In the genomic region with DNA sequence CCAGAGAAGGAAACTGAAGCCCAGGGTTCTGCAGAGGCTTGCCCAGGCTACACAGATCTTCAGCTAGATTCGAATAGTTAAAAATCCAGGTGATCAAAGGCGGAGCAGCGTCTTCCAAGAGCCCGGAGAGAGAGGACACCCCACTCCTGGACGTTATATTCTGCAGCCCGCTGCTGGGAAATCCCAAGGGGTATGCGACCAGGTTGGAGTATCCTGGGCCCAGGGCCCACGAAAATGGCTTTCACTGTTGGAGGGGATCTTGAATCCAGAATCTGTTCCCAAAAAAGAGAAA, we compare ENCODE assay signal across 2 cellular contexts.
TF ChIP-seq lines count a peak whose summit lies in the region.

No MANE protein-coding gene starts in this region.

TF ChIP-seq in HEK293, 187 proteins besides CTCF, POLR2A, EP300 and RAD21:
- TF ChIP-seq SCRT1 (tag by site-specific recombination; IDR thresholded peaks at IDR 0.05; ENCODE audit: borderline replicate concordance) = no peak
- no peak for TF ChIP-seq ZNF555 (tag by site-specific recombination; conservative IDR thresholded peaks at IDR 0.05)
- TF ChIP-seq, protein P1, sequence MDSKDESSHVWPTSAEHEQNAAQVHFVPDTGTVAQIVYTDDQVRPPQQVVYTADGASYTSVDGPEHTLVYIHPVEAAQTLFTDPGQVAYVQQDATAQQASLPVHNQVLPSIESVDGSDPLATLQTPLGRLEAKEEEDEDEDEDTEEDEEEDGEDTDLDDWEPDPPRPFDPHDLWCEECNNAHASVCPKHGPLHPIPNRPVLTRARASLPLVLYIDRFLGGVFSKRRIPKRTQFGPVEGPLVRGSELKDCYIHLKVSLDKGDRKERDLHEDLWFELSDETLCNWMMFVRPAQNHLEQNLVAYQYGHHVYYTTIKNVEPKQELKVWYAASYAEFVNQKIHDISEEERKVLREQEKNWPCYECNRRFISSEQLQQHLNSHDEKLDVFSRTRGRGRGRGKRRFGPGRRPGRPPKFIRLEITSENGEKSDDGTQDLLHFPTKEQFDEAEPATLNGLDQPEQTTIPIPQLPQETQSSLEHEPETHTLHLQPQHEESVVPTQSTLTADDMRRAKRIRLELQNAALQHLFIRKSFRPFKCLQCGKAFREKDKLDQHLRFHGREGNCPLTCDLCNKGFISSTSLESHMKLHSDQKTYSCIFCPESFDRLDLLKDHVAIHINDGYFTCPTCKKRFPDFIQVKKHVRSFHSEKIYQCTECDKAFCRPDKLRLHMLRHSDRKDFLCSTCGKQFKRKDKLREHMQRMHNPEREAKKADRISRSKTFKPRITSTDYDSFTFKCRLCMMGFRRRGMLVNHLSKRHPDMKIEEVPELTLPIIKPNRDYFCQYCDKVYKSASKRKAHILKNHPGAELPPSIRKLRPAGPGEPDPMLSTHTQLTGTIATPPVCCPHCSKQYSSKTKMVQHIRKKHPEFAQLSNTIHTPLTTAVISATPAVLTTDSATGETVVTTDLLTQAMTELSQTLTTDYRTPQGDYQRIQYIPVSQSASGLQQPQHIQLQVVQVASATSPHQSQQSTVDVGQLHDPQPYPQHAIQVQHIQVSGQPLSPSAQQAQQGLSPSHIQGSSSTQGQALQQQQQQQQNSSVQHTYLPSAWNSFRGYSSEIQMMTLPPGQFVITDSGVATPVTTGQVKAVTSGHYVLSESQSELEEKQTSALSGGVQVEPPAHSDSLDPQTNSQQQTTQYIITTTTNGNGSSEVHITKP (tag by site-specific recombination; IDR thresholded peaks at IDR 0.05) = peak; percentile 98
- TF ChIP-seq ZNF707 (tag by site-specific recombination; IDR thresholded peaks at IDR 0.05) = peak; percentile 65
- no peak for TF ChIP-seq ZNF473 (tag by site-specific recombination; IDR thresholded peaks at IDR 0.05)
- TF ChIP-seq ZBTB20 (tag by site-specific recombination; IDR thresholded peaks at IDR 0.05) = peak; percentile 67
TF ChIP-seq in HEK293: peak in this region for 3.

TF ChIP-seq in H1, 55 proteins besides CTCF, POLR2A, EP300 and RAD21:
- TF ChIP-seq RXRA (IDR thresholded peaks at IDR 0.05; ENCODE audit: insufficient read depth, low read depth, low read length) (no peak), EGR1 (IDR thresholded peaks at IDR 0.05; ENCODE audit: borderline replicate concordance, low read depth, low read length) (no peak), MAFK (IDR thresholded peaks at IDR 0.05; ENCODE audit: low read depth, low read length) (no peak), BCL11A (IDR thresholded peaks at IDR 0.05; ENCODE audit: low read depth in 2 of 2, low read length in 2 of 2) (no peak), TEAD4 (IDR thresholded peaks at IDR 0.05; ENCODE audit: low read depth, low read length) (no peak), BRCA1 (IDR thresholded peaks at IDR 0.05; ENCODE audit: low read depth, low read length) (no peak), TCF12 (IDR thresholded peaks at IDR 0.05; ENCODE audit: low read depth, low read length) (no peak), KDM1A (IDR thresholded peaks at IDR 0.05; ENCODE audit: borderline replicate concordance, low read length) (no peak), POLR2AphosphoS5 (IDR thresholded peaks at IDR 0.05; ENCODE audit: low read depth, low read length) (no peak), CREB1 (IDR thresholded peaks at IDR 0.05) (no peak), CHD2 (IDR thresholded peaks at IDR 0.05; ENCODE audit: low read length) (no peak), CBX8 (IDR thresholded peaks at IDR 0.05; ENCODE audit: borderline replicate concordance, low read depth, low read length) (no peak), JUN (IDR thresholded peaks at IDR 0.05; ENCODE audit: low read depth, low read length) (no peak), RFX5 (IDR thresholded peaks at IDR 0.05; ENCODE audit: borderline replicate concordance, low read depth, low read length) (no peak), CBX5 (IDR thresholded peaks at IDR 0.05; ENCODE audit: low read depth, low read length) (no peak), RBBP5 (IDR thresholded peaks at IDR 0.05; ENCODE audit: borderline replicate concordance, low read depth, low read length) (no peak)
- TF ChIP-seq, protein P2, sequence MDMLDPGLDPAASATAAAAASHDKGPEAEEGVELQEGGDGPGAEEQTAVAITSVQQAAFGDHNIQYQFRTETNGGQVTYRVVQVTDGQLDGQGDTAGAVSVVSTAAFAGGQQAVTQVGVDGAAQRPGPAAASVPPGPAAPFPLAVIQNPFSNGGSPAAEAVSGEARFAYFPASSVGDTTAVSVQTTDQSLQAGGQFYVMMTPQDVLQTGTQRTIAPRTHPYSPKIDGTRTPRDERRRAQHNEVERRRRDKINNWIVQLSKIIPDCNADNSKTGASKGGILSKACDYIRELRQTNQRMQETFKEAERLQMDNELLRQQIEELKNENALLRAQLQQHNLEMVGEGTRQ (IDR thresholded peaks at IDR 0.05; ENCODE audit: low read length) = no peak
- TF ChIP-seq, protein P3, sequence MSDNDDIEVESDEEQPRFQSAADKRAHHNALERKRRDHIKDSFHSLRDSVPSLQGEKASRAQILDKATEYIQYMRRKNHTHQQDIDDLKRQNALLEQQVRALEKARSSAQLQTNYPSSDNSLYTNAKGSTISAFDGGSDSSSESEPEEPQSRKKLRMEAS (IDR thresholded peaks at IDR 0.05) = no peak
- TF ChIP-seq, protein P4, sequence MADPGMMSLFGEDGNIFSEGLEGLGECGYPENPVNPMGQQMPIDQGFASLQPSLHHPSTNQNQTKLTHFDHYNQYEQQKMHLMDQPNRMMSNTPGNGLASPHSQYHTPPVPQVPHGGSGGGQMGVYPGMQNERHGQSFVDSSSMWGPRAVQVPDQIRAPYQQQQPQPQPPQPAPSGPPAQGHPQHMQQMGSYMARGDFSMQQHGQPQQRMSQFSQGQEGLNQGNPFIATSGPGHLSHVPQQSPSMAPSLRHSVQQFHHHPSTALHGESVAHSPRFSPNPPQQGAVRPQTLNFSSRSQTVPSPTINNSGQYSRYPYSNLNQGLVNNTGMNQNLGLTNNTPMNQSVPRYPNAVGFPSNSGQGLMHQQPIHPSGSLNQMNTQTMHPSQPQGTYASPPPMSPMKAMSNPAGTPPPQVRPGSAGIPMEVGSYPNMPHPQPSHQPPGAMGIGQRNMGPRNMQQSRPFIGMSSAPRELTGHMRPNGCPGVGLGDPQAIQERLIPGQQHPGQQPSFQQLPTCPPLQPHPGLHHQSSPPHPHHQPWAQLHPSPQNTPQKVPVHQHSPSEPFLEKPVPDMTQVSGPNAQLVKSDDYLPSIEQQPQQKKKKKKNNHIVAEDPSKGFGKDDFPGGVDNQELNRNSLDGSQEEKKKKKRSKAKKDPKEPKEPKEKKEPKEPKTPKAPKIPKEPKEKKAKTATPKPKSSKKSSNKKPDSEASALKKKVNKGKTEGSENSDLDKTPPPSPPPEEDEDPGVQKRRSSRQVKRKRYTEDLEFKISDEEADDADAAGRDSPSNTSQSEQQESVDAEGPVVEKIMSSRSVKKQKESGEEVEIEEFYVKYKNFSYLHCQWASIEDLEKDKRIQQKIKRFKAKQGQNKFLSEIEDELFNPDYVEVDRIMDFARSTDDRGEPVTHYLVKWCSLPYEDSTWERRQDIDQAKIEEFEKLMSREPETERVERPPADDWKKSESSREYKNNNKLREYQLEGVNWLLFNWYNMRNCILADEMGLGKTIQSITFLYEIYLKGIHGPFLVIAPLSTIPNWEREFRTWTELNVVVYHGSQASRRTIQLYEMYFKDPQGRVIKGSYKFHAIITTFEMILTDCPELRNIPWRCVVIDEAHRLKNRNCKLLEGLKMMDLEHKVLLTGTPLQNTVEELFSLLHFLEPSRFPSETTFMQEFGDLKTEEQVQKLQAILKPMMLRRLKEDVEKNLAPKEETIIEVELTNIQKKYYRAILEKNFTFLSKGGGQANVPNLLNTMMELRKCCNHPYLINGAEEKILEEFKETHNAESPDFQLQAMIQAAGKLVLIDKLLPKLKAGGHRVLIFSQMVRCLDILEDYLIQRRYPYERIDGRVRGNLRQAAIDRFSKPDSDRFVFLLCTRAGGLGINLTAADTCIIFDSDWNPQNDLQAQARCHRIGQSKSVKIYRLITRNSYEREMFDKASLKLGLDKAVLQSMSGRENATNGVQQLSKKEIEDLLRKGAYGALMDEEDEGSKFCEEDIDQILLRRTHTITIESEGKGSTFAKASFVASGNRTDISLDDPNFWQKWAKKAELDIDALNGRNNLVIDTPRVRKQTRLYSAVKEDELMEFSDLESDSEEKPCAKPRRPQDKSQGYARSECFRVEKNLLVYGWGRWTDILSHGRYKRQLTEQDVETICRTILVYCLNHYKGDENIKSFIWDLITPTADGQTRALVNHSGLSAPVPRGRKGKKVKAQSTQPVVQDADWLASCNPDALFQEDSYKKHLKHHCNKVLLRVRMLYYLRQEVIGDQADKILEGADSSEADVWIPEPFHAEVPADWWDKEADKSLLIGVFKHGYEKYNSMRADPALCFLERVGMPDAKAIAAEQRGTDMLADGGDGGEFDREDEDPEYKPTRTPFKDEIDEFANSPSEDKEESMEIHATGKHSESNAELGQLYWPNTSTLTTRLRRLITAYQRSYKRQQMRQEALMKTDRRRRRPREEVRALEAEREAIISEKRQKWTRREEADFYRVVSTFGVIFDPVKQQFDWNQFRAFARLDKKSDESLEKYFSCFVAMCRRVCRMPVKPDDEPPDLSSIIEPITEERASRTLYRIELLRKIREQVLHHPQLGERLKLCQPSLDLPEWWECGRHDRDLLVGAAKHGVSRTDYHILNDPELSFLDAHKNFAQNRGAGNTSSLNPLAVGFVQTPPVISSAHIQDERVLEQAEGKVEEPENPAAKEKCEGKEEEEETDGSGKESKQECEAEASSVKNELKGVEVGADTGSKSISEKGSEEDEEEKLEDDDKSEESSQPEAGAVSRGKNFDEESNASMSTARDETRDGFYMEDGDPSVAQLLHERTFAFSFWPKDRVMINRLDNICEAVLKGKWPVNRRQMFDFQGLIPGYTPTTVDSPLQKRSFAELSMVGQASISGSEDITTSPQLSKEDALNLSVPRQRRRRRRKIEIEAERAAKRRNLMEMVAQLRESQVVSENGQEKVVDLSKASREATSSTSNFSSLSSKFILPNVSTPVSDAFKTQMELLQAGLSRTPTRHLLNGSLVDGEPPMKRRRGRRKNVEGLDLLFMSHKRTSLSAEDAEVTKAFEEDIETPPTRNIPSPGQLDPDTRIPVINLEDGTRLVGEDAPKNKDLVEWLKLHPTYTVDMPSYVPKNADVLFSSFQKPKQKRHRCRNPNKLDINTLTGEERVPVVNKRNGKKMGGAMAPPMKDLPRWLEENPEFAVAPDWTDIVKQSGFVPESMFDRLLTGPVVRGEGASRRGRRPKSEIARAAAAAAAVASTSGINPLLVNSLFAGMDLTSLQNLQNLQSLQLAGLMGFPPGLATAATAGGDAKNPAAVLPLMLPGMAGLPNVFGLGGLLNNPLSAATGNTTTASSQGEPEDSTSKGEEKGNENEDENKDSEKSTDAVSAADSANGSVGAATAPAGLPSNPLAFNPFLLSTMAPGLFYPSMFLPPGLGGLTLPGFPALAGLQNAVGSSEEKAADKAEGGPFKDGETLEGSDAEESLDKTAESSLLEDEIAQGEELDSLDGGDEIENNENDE (IDR thresholded peaks at IDR 0.05; ENCODE audit: insufficient replicate concordance, low read length) = no peak
- TF ChIP-seq, protein P5, sequence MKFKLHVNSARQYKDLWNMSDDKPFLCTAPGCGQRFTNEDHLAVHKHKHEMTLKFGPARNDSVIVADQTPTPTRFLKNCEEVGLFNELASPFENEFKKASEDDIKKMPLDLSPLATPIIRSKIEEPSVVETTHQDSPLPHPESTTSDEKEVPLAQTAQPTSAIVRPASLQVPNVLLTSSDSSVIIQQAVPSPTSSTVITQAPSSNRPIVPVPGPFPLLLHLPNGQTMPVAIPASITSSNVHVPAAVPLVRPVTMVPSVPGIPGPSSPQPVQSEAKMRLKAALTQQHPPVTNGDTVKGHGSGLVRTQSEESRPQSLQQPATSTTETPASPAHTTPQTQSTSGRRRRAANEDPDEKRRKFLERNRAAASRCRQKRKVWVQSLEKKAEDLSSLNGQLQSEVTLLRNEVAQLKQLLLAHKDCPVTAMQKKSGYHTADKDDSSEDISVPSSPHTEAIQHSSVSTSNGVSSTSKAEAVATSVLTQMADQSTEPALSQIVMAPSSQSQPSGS (IDR thresholded peaks at IDR 0.05; ENCODE audit: low read length) = no peak
TF ChIP-seq in H1: peak in this region for 0.
